Comparison of ENCODE assay signal across 7 cellular contexts in genomic region chr1:144917154-144918026, GRCh38.
DNase-seq lines count a peak whose midpoint lies in the region; ATAC-seq, FAIRE-seq and TF ChIP-seq lines count a peak whose summit lies in the region.
"Not testable (repeated sequence)": the region's sequence is repeated elsewhere in the genome, so short reads cannot be mapped to it uniquely, and the experiment has no call there.

No MANE protein-coding gene starts in this region.

- not testable (repeated sequence) for H3K4me3 ChIP-seq in HCT116 (replicated peaks in 1 of 2; ENCODE audit: low read depth in 1 of 2, low read length in 2 of 2); GM12878; heart right ventricle; mucosa of descending colon; gastrocnemius medialis

- H3K9me2 ChIP-seq in HCT116 (ENCODE audit: insufficient read depth) = not testable (repeated sequence)

- not testable (repeated sequence) for TF ChIP-seq EP300 in GM12878 (IDR thresholded peaks at IDR 0.05; ENCODE audit: borderline replicate concordance in 1 of 2, control insufficient read depth in 1 of 2, low read depth in 2 of 2, low read length in 2 of 2)

- CTCF ChIA-PET in HCT116 (lab: Charles Lee); GM12878 (lab: Yijun Ruan, JAX): not testable (repeated sequence)

- not testable (repeated sequence) for H3K9me3 ChIP-seq in HCT116 (ENCODE audit: control insufficient read depth in 1 of 2, insufficient read depth in 1 of 2, low read depth in 1 of 2, low read length in 2 of 2); T-helper 17 cell (ENCODE audit: control insufficient read depth, low read length, poor library complexity, severe bottlenecking); GM12878 (replicated peaks; ENCODE audit: control insufficient read depth, insufficient read depth, low read length); heart right ventricle; mucosa of descending colon; gastrocnemius medialis

- H3K27ac ChIP-seq in HCT116 (ENCODE audit: low read depth, low read length); GM12878 (ENCODE audit: control insufficient read depth, insufficient read depth); heart right ventricle; gastrocnemius medialis: not testable (repeated sequence)

- SMC1A ChIA-PET in GM12878 (lab: Charles Lee; ENCODE audit: uncharacterized antibody, unreplicated experiment) = not testable (repeated sequence)

- not testable (repeated sequence) for H3K4me2 ChIP-seq in HCT116 (ENCODE audit: low read length); GM12878 (ENCODE audit: control insufficient read depth, insufficient read depth)

- in situ Hi-C loops in GM12878 (cut with MboI); gastrocnemius medialis (cut with MboI; ENCODE audit: low sequenced_read_pairs in 4 of 4): not testable (repeated sequence)

- not testable (repeated sequence) for TF ChIP-seq POLR2A in HCT116 (IDR thresholded peaks at IDR 0.05; ENCODE audit: borderline replicate concordance, extremely low read depth, insufficient read depth, insufficient read length); GM12878 (IDR thresholded peaks at IDR 0.05; ENCODE audit: low read depth, low read length); gastrocnemius medialis (IDR thresholded peaks at IDR 0.05)

- not testable (repeated sequence) for H4K20me1 ChIP-seq in HCT116 (ENCODE audit: insufficient read depth); GM12878 (ENCODE audit: control insufficient read depth, insufficient read depth)

- not testable (repeated sequence) for H3K36me3 ChIP-seq in HCT116 (ENCODE audit: control insufficient read depth in 1 of 2, insufficient read depth in 2 of 2, low read length in 2 of 2); GM12878 (ENCODE audit: control insufficient read depth in 2 of 2, insufficient read depth in 2 of 2, low read length in 1 of 2); heart right ventricle; mucosa of descending colon (ENCODE audit: low read depth); gastrocnemius medialis

- H3K36me3 Mint-ChIP-seq in T-helper 17 cell (ENCODE audit: low read depth); activated T-cell treated with anti-CD3 and anti-CD28 coated beads, Interleukin-2, amount 50 U/mL, for 4 hours (ENCODE audit: insufficient read depth): not testable (repeated sequence)

- not testable (repeated sequence) for H3K9ac ChIP-seq in HCT116 (ENCODE audit: low read length); GM12878 (ENCODE audit: control insufficient read depth, insufficient read depth, low read length)

- RAD21 ChIA-PET in HCT116 (lab: Charles Lee; ENCODE audit: low non-redundant PET in 1 of 2, low total read pairs in 2 of 2, uncharacterized antibody in 2 of 2, unreplicated experiment in 2 of 2); GM12878 (lab: Charles Lee; ENCODE audit: unreplicated experiment): not testable (repeated sequence)

- not testable (repeated sequence) for H3K27me3 Mint-ChIP-seq in T-helper 17 cell; activated T-cell treated with anti-CD3 and anti-CD28 coated beads, Interleukin-2, amount 50 U/mL, for 4 hours (ENCODE audit: low read depth)

- H3K27me3 ChIP-seq in HCT116 (ENCODE audit: insufficient read depth, low read length); GM12878 (replicated peaks in 1 of 2; ENCODE audit: control insufficient read depth in 2 of 2, insufficient read depth in 2 of 2, low read length in 1 of 2); heart right ventricle; gastrocnemius medialis: not testable (repeated sequence)

- H3K4me3 Mint-ChIP-seq in T-helper 17 cell; activated T-cell treated with anti-CD3 and anti-CD28 coated beads, Interleukin-2, amount 50 U/mL, for 4 hours: not testable (repeated sequence)

- POLR2A ChIA-PET in HCT116 (lab: Charles Lee); GM12878 (lab: Charles Lee): not testable (repeated sequence)

- WGBS in GM12878 (ENCODE audit: insufficient coverage, insufficient replicate concordance, low lambda C conversion rate, missing lambda C conversion rate) = no CpG with 5 or more reads among the region's 8 CpGs
- no CpG with 5 or more reads among the region's 8 CpGs for WGBS in heart right ventricle, 2 donors

- not testable (repeated sequence) for H3K4me1 ChIP-seq in HCT116 (ENCODE audit: control insufficient read depth in 1 of 2, insufficient read depth in 2 of 2, low read length in 2 of 2); GM12878 (ENCODE audit: control insufficient read depth, insufficient read depth, low read length); heart right ventricle; mucosa of descending colon (ENCODE audit: low read depth); gastrocnemius medialis

- intact Hi-C loops in HCT116 (cut with micrococcal nuclease); GM12878 (cut with micrococcal nuclease; ENCODE audit: unreplicated experiment); heart right ventricle (cut with DNase I); mucosa of descending colon (cut with DNase I, micrococcal nuclease); gastrocnemius medialis (cut with DNase I; ENCODE audit: low total_unique reads): not testable (repeated sequence)

- TF ChIP-seq RAD21 in HCT116 (IDR thresholded peaks at IDR 0.05; ENCODE audit: low read depth); GM12878 (IDR thresholded peaks at IDR 0.05; ENCODE audit: insufficient read depth, low read depth, low read length): not testable (repeated sequence)

- H3K27ac Mint-ChIP-seq in T-helper 17 cell = not testable (repeated sequence)

- TF ChIP-seq CTCF in HCT116 (IDR thresholded peaks at IDR 0.05 in 2 of 3, conservative IDR thresholded peaks at IDR 0.05 in 1 of 3; ENCODE audit: borderline replicate concordance in 1 of 3, insufficient read depth in 1 of 3, low read depth in 2 of 3, low read length in 2 of 3); GM12878 (IDR thresholded peaks at IDR 0.05 in 2 of 3, conservative IDR thresholded peaks at IDR 0.05 in 1 of 3; ENCODE audit: control insufficient read depth in 2 of 3, extremely low read depth in 1 of 3, insufficient read depth in 1 of 3, low read depth in 3 of 3, low read length in 3 of 3); heart right ventricle (IDR thresholded peaks at IDR 0.05); mucosa of descending colon (IDR thresholded peaks at IDR 0.05); gastrocnemius medialis (IDR thresholded peaks at IDR 0.05 in 4 of 5, conservative IDR thresholded peaks at IDR 0.05 in 1 of 5): not testable (repeated sequence)

- BruUV-seq in HCT116 (replicated peaks; lab: Mats Ljungman, UMichigan); GM12878 (replicated peaks; lab: Mats Ljungman, UMichigan): not testable (repeated sequence)

- ATAC-seq in HCT116 (peak; percentile 57), T-helper 17 cell (peak; percentile 48), GM12878 (peak; percentile 52), heart right ventricle (peak; percentile 62 to 88 (median 78)), mucosa of descending colon (peak; percentile 73), gastrocnemius medialis (peak; percentile 33 to 55)
- ATAC-seq in activated T-cell treated with anti-CD3 and anti-CD28 coated beads, Interleukin-2, amount 50 U/mL, for 4 hours = peak; percentile 21 to 55

- not testable (repeated sequence) for H3K4me1 Mint-ChIP-seq in T-helper 17 cell; activated T-cell treated with anti-CD3 and anti-CD28 coated beads, Interleukin-2, amount 50 U/mL, for 4 hours (ENCODE audit: low read depth)

- not testable (repeated sequence) for FAIRE-seq in GM12878 (lab: Jason Lieb, UNC)

- not testable (repeated sequence) for DNase-seq in HCT116 (ENCODE audit: low read depth, low spot score); T-helper 17 cell; activated T-cell treated with anti-CD3 and anti-CD28 coated beads, Interleukin-2, amount 50 U/mL, for 4 hours; GM12878 (ENCODE audit: low read depth, low spot score); heart right ventricle; mucosa of descending colon; gastrocnemius medialis

- not testable (repeated sequence) for H2AFZ ChIP-seq in HCT116 (ENCODE audit: low read depth, low read length, poor library complexity, severe bottlenecking); GM12878 (ENCODE audit: control insufficient read depth, low read depth, low read length)

- not testable (repeated sequence) for H3K9me3 Mint-ChIP-seq in activated T-cell treated with anti-CD3 and anti-CD28 coated beads, Interleukin-2, amount 50 U/mL, for 4 hours

- H3K79me2 ChIP-seq in HCT116 (ENCODE audit: insufficient read depth, low read length); GM12878 (ENCODE audit: control insufficient read depth, insufficient read depth, low read length): not testable (repeated sequence)
